ENCODE assay signal across 19 cellular contexts in genomic region chr22:47605886-47606285, GRCh38.
DNase-seq lines count a peak whose midpoint lies in the region; TF ChIP-seq lines count a peak whose summit lies in the region.
"Had no signal": no experiment of that assay in that cellular context is flagged by ENCODE, and none has a peak within 500 bp of the region (broad histone marks: within the 10 kb centered on the region; RNA-seq: fewer than 3 reads in every experiment).

No MANE protein-coding gene starts in this region.

- peaks cover 0 to 27% (median 0%) of the 10 kb centered on the region in 45 donors for H3K27me3 ChIP-seq in dorsolateral prefrontal cortex

- intact Hi-C loops in dorsolateral prefrontal cortex (cut with DNase I) (no loop called here), posterior vena cava (cut with DNase I) (loop anchor here in 1 of 2 donors (10.0 kb wide), 1 partner anchor 1441 kb away; no protein-coding TSS in a partner anchor)

- no peak for TF ChIP-seq CTCF in dorsolateral prefrontal cortex (IDR thresholded peaks at IDR 0.05 in 54 of 56, conservative IDR thresholded peaks at IDR 0.05 in 2 of 56; ENCODE audit: low read depth in 1 of 56, partially characterized antibody in 56 of 56)

- H3K27ac ChIP-seq in dorsolateral prefrontal cortex: no peak overlapping the region
- H3K27ac ChIP-seq: A549 had no signal

- H3K4me3 ChIP-seq in dorsolateral prefrontal cortex: no peak overlapping the region
- H3K4me3 ChIP-seq: A549, GM23338 had no signal

- peak; percentile 81 for DNase-seq in COLO668 (lab: John Stamatoyannopoulos, UW; ENCODE audit: unreplicated experiment)
- DNase-seq in NCI-H146 treated with DMSO at 0.1 percent for 48 hours (lab: John Stamatoyannopoulos, UW; ENCODE audit: unreplicated experiment): peak; percentile 55
- peak in 6 of 10 donors; percentile 3 to 19 (median 8) for DNase-seq in dorsolateral prefrontal cortex
- peak; percentile 51 for DNase-seq in posterior vena cava (ENCODE audit: low spot score)
- no peak for DNase-seq in activated naive CD4-positive, alpha-beta T cell treated with Interleukin-2 at 50 U/mL for 16 hours
- DNase-seq in NK-92 treated with Interleukin-12 subunit alpha and Interleukin-12 subunit beta, amount 100 ng/mL, for 24 hours (lab: John Stamatoyannopoulos, UW): no peak
- no peak for DNase-seq in GF-D8 (lab: John Stamatoyannopoulos, UW)
- DNase-seq in superior temporal gyrus (ENCODE audit: extremely low spot score): no peak
- DNase-seq: DMS53, HCEC 1CT, KG1, NCI-H1092, NCI-H1436, NCI-H2029 treated with DMSO at 0.1 percent for 48 hours, NCI-H226, NCI-H510A treated with DMSO at 0.1 percent for 48 hours, SHP77 had no signal

Comparison
In these comparisons a context has a peak if more than half of its experiments do, and no peak if none do; other contexts are left out.
1. DNase-seq: peak in COLO668 (single experiment), NCI-H146 treated with DMSO at 0.1 percent for 48 hours (single experiment), dorsolateral prefrontal cortex (6 of 10) and posterior vena cava (single experiment); none in activated naive CD4-positive, alpha-beta T cell treated with Interleukin-2 at 50 U/mL for 16 hours (single experiment), NK-92 treated with Interleukin-12 subunit alpha and Interleukin-12 subunit beta, amount 100 ng/mL, for 24 hours (single experiment), GF-D8 (single experiment) and superior temporal gyrus (single experiment).